ENCODE assay signal across 11 cellular contexts in genomic region chr6:139336488-139336887, GRCh38. TPM values are rescaled to one million over a fixed set of nuclear protein-coding genes. Genes with fewer than 3 reads are reported as not detected.
DNase-seq lines count a peak whose midpoint lies in the region; ATAC-seq and TF ChIP-seq lines count a peak whose summit lies in the region.
"Had no signal": no experiment of that assay in that cellular context is flagged by ENCODE, and none has a peak within 500 bp of the region (broad histone marks: within the 10 kb centered on the region; RNA-seq: fewer than 3 reads in every experiment).

No MANE protein-coding gene starts in this region.

- H3K27me3 Mint-ChIP-seq in GM23338 (ENCODE audit: insufficient read depth, low read depth, poor library complexity), result peaks cover 4% of the 10 kb centered on the region
- H3K27me3 Mint-ChIP-seq: central memory CD8-positive, alpha-beta T cell had no signal

- no peak overlapping the region for H3K27ac Mint-ChIP-seq in GM23338
- H3K27ac Mint-ChIP-seq: nephron had no signal

- no peaks in the 10 kb centered on the region for H3K9me3 Mint-ChIP-seq in GM23338
- H3K9me3 Mint-ChIP-seq: central memory CD8-positive, alpha-beta T cell had no signal

- no peaks in the 10 kb centered on the region for H3K4me1 ChIP-seq in GM23338 (ENCODE audit: insufficient read depth)

- TF ChIP-seq CTCF in GM23338 (conservative IDR thresholded peaks at IDR 0.05; ENCODE audit: low read depth in 2 of 2) (no peak), brain microvascular endothelial cell (IDR thresholded peaks at IDR 0.05; ENCODE audit: low read depth, low read length, missing control alignments) (no peak)

- no peak overlapping the region for H3K4me2 ChIP-seq in GM23338

- peak overlapping the region; percentile 25; the same call in 1 of the 2 replicates for H2AFZ ChIP-seq in GM23338

- no peaks in the 10 kb centered on the region for H4K20me1 ChIP-seq in GM23338 (replicated peaks; ENCODE audit: insufficient read depth)

- DNase-seq in GM23338 (ENCODE audit: low spot score), result no peak
- DNase-seq in NCI-H1694 (lab: John Stamatoyannopoulos, UW), result peak; percentile 38
- DNase-seq in cerebellar cortex (ENCODE audit: low spot score), result peak; percentile 58
- peak; percentile 32 for DNase-seq in renal cortical epithelial cell (ENCODE audit: low read depth)
- DNase-seq in GF-D8 (lab: John Stamatoyannopoulos, UW), result no peak
- DNase-seq in NCI-H526 (lab: John Stamatoyannopoulos, UW), result no peak
- DNase-seq in GOT3 (lab: John Stamatoyannopoulos, UW), result no peak
- DNase-seq in brain microvascular endothelial cell, result no peak

- H3K79me2 ChIP-seq in GM23338 (replicated peaks; ENCODE audit: insufficient read depth), result no peaks in the 10 kb centered on the region

- no peaks in the 10 kb centered on the region; the same call in 2 of the 3 replicates for H3K36me3 Mint-ChIP-seq in GM23338 (ENCODE audit: low read depth)

- peaks cover 5% of the 10 kb centered on the region; the same call in 2 of the 3 replicates for H3K4me1 Mint-ChIP-seq in GM23338
- H3K4me1 Mint-ChIP-seq: central memory CD8-positive, alpha-beta T cell had no signal

- no peak overlapping the region for H3K4me3 Mint-ChIP-seq in GM23338
- H3K4me3 Mint-ChIP-seq: central memory CD8-positive, alpha-beta T cell; nephron had no signal

- no peaks in the 10 kb centered on the region for H3F3A ChIP-seq in GM23338 (replicated peaks; ENCODE audit: low read depth)

- H3K27ac ChIP-seq in GM23338 (ENCODE audit: low read depth) (no peak overlapping the region), brain microvascular endothelial cell (no peak overlapping the region)

- H3K36me3 ChIP-seq in GM23338 (ENCODE audit: insufficient read depth) (no peaks in the 10 kb centered on the region), brain microvascular endothelial cell (replicated peaks) (no peaks in the 10 kb centered on the region)

- no peak for ATAC-seq in GM23338
- ATAC-seq: SK-N-SH treated with all-trans-retinoic acid at 6 μM for 48 hours had no signal

- in situ Hi-C loops in brain microvascular endothelial cell (cut with HindIII; ENCODE audit: low pct_ligation_motif_present, low sequenced_read_pairs), result no loop called here

- no peaks in the 10 kb centered on the region for H3K9me2 ChIP-seq in GM23338 (ENCODE audit: insufficient read depth)

- H3K4me3 ChIP-seq in GM23338 (no peak overlapping the region), brain microvascular endothelial cell (ENCODE audit: low read depth, low read length) (no peak overlapping the region)

- no peaks in the 10 kb centered on the region for H3K27me3 ChIP-seq in GM23338 (ENCODE audit: insufficient read depth)
- no peaks in the 10 kb centered on the region for H3K27me3 ChIP-seq in brain microvascular endothelial cell (replicated peaks)

TF ChIP-seq in GM23338, 12 proteins besides CTCF, POLR2A, EP300 and RAD21:
- TF ChIP-seq ZNF462 (CRISPR knock-in tag; IDR thresholded peaks at IDR 0.05) (no peak), EZH2 (IDR thresholded peaks at IDR 0.05; ENCODE audit: low read depth, unreplicated experiment) (no peak), ETS1 (IDR thresholded peaks at IDR 0.05) (no peak)

RNA-seq across cellular contexts. Expression of gene CITED2, which starts 38.0 kb away (rescaled TPM):
- 74.4 and 76.9 TPM in 2 replicates for total RNA-seq in GM23338 (2014; rRNA removed; shearing (Covaris generic))
- polyA plus RNA-seq in GM23338 (2016; fragmentation: Nextera tagmentation; extraction: Ambion mirVana), result 24.8 and 26.6 TPM in 2 replicates
- total RNA-seq in renal cortical epithelial cell, result 55.7 and 151 TPM in 2 replicates

RNA-seq across cellular contexts. Expression of gene TXLNB, which starts 44.7 kb away (rescaled TPM):
- 0.23 and 0.28 TPM in 2 replicates for total RNA-seq in GM23338 (2014; rRNA removed; shearing (Covaris generic))
- polyA plus RNA-seq in GM23338 (2016; fragmentation: Nextera tagmentation; extraction: Ambion mirVana), result 0.10 and 0.11 TPM in 2 replicates
- 0.05 TPM in 1 of 2 replicates, not detected in the other for total RNA-seq in renal cortical epithelial cell

Comparison
In these comparisons a context has a peak if more than half of its experiments do, and no peak if none do; other contexts are left out.
1. DNase-seq: peak in NCI-H1694 (single experiment), cerebellar cortex (single experiment) and renal cortical epithelial cell (single experiment); none in GM23338 (single experiment), GF-D8 (single experiment), NCI-H526 (0 of 2), GOT3 (single experiment) and brain microvascular endothelial cell (single experiment).